Comparison of ENCODE assay signal across 10 cellular contexts in genomic region chr5:84381501-84382362, GRCh38. TPM values are rescaled to one million over a fixed set of nuclear protein-coding genes. Genes with fewer than 3 reads are reported as not detected.
DNase-seq lines count a peak whose midpoint lies in the region; ATAC-seq, FAIRE-seq and TF ChIP-seq lines count a peak whose summit lies in the region.
"Had no signal": no experiment of that assay in that cellular context is flagged by ENCODE, and none has a peak within 500 bp of the region (broad histone marks: within the 10 kb centered on the region; RNA-seq: fewer than 3 reads in every experiment).

No MANE protein-coding gene starts in this region.

- peak; percentile 71 for DNase-seq in Caki2 (ENCODE audit: low read depth)
- DNase-seq in NCI-H748 (lab: John Stamatoyannopoulos, UW; ENCODE audit: unreplicated experiment) = peak; percentile 70
- DNase-seq in endothelial cell of umbilical vein (ENCODE audit: low read depth, low spot score) = peak; percentile 6
- DNase-seq in neural crest cell (ENCODE audit: low read depth, low spot score) = no peak
- DNase-seq in GM03348 (ENCODE audit: low spot score) = no peak
- DNase-seq in activated CD4-positive, alpha-beta T cell treated with anti-CD3 and anti-CD28 coated beads, Interleukin-2, amount 10 ng/mL, durations not matched to agents 7 days and 5 days = no peak
- DNase-seq: NCI-H2107 had no signal

- H3K36me3 Mint-ChIP-seq in neural crest cell (ENCODE audit: low read depth) = no peaks in the 10 kb centered on the region
- no peaks in the 10 kb centered on the region for H3K36me3 Mint-ChIP-seq in activated CD4-positive, alpha-beta T cell treated with anti-CD3 and anti-CD28 coated beads, Interleukin-2, amount 10 ng/mL, durations not matched to agents 7 days and 5 days (ENCODE audit: low read depth)

- H3K79me2 ChIP-seq in endothelial cell of umbilical vein (ENCODE audit: control insufficient read depth, insufficient read depth, low read length) = no peaks in the 10 kb centered on the region

- H3K4me1 Mint-ChIP-seq in neural crest cell = peaks cover 31% of the 10 kb centered on the region
- H3K4me1 Mint-ChIP-seq in activated CD4-positive, alpha-beta T cell treated with anti-CD3 and anti-CD28 coated beads, Interleukin-2, amount 10 ng/mL, durations not matched to agents 7 days and 5 days = peaks cover 12% of the 10 kb centered on the region

- H3K4me3 Mint-ChIP-seq in neural crest cell = peak overlapping the region; percentile 91
- no peak overlapping the region for H3K4me3 Mint-ChIP-seq in activated CD4-positive, alpha-beta T cell treated with anti-CD3 and anti-CD28 coated beads, Interleukin-2, amount 10 ng/mL, durations not matched to agents 7 days and 5 days

- H3K27ac Mint-ChIP-seq in neural crest cell (ENCODE audit: unreplicated experiment) = no peak overlapping the region
- H3K27ac Mint-ChIP-seq in activated CD4-positive, alpha-beta T cell treated with anti-CD3 and anti-CD28 coated beads, Interleukin-2, amount 10 ng/mL, durations not matched to agents 7 days and 5 days = no peak overlapping the region

- H3K4me1 ChIP-seq in endothelial cell of umbilical vein (ENCODE audit: control insufficient read depth, extremely low read depth, insufficient read depth, low read length) = peaks cover 19% of the 10 kb centered on the region

- FAIRE-seq in endothelial cell of umbilical vein (lab: Jason Lieb, UNC) = no peak

- intact Hi-C loops in endothelial cell of umbilical vein (cut with micrococcal nuclease) = loop anchor here (1.0 to 5.0 kb wide), 5 partner anchors 75 to 604 kb away; no protein-coding TSS in a partner anchor

- TSS peak; percentile 20 for BruUV-seq in endothelial cell of umbilical vein (replicated peaks; lab: Mats Ljungman, UMichigan)

- in situ Hi-C loops in Caki2 (cut with HindIII; ENCODE audit: low pct_unique_long_range_greater_than_20kb, low sequenced_read_pairs) = no loop called here

- H3K27me3 ChIP-seq in endothelial cell of umbilical vein (ENCODE audit: control insufficient read depth in 2 of 2, insufficient read depth in 2 of 2, low read length in 2 of 2) = no peaks in the 10 kb centered on the region

- TF ChIP-seq POLR2A in endothelial cell of umbilical vein (IDR thresholded peaks at IDR 0.05; ENCODE audit: low read depth, low read length) = no peak

- H3K9me1 ChIP-seq in endothelial cell of umbilical vein (replicated peaks; ENCODE audit: control insufficient read depth, extremely low read depth, insufficient read depth, low read length) = no peaks in the 10 kb centered on the region

- H2AFZ ChIP-seq in endothelial cell of umbilical vein (ENCODE audit: low read depth, low read length) = peak overlapping the region; percentile 96

- TF ChIP-seq CTCF in endothelial cell of umbilical vein (IDR thresholded peaks at IDR 0.05; ENCODE audit: extremely low read depth in 1 of 2, insufficient read depth in 1 of 2, low read depth in 1 of 2, low read length in 2 of 2) (no peak), neural crest cell (conservative IDR thresholded peaks at IDR 0.05) (no peak)

- H3K36me3 ChIP-seq in endothelial cell of umbilical vein (ENCODE audit: control insufficient read depth in 2 of 2, extremely low read depth in 1 of 2, insufficient read depth in 2 of 2, low read length in 2 of 2) = no peaks in the 10 kb centered on the region

- no peak overlapping the region for H3K9ac ChIP-seq in endothelial cell of umbilical vein (replicated peaks; ENCODE audit: extremely low read depth, insufficient read depth, low read length)

- H3K9me3 Mint-ChIP-seq in neural crest cell = no peaks in the 10 kb centered on the region
- H3K9me3 Mint-ChIP-seq in activated CD4-positive, alpha-beta T cell treated with anti-CD3 and anti-CD28 coated beads, Interleukin-2, amount 10 ng/mL, durations not matched to agents 7 days and 5 days = no peaks in the 10 kb centered on the region

- dilution Hi-C loops in endothelial cell of umbilical vein (cut with MboI; ENCODE audit: extremely low pct_ligation_motif_present, low sequenced_read_pairs) = no loop called here

- H3K27me3 Mint-ChIP-seq in neural crest cell (ENCODE audit: low read depth) = peaks cover 67% of the 10 kb centered on the region
- peaks cover 45% of the 10 kb centered on the region for H3K27me3 Mint-ChIP-seq in activated CD4-positive, alpha-beta T cell treated with anti-CD3 and anti-CD28 coated beads, Interleukin-2, amount 10 ng/mL, durations not matched to agents 7 days and 5 days

- POLR2A ChIA-PET in endothelial cell of umbilical vein (lab: Charles Lee) = interaction anchor here (0.7 kb wide), 1 partner anchor 12 kb away, joined by 3 read pairs; no protein-coding TSS in a partner anchor
- POLR2A ChIA-PET in activated CD4-positive, alpha-beta T cell treated with anti-CD3 and anti-CD28 coated beads, Interleukin-2, amount 10 ng/mL, durations not matched to agents 7 days and 5 days (lab: Charles Lee) = no interaction called here

- ATAC-seq in HG03457 (IDR thresholded peaks at IDR 0.05; ENCODE audit: unreplicated experiment) = no peak
- ATAC-seq in GM18858 (IDR thresholded peaks at IDR 0.05; ENCODE audit: unreplicated experiment) = no peak

- H3K4me3 ChIP-seq in endothelial cell of umbilical vein (replicated peaks in 1 of 3; ENCODE audit: insufficient read depth in 1 of 3, low read depth in 1 of 3, low read length in 3 of 3) = peak overlapping the region; percentile 22 to 65 (median 51)
- H3K4me3 ChIP-seq: body of pancreas had no signal

- H3K9me3 ChIP-seq in endothelial cell of umbilical vein (replicated peaks; ENCODE audit: control insufficient read depth, insufficient read depth, low read length) = no peaks in the 10 kb centered on the region
- H3K9me3 ChIP-seq: body of pancreas had no signal

- peak overlapping the region; percentile 22 for H3K27ac ChIP-seq in endothelial cell of umbilical vein (ENCODE audit: insufficient read depth, low read depth, low read length)
- H3K27ac ChIP-seq: body of pancreas had no signal

- CTCF ChIA-PET in endothelial cell of umbilical vein (lab: Charles Lee) = interaction anchor here (0.7 to 2.5 kb wide), 5 partner anchors 12 to 455 kb away, joined by 3 to 15 read pairs (median 5); no protein-coding TSS in a partner anchor
- CTCF ChIA-PET in activated CD4-positive, alpha-beta T cell treated with anti-CD3 and anti-CD28 coated beads, Interleukin-2, amount 10 ng/mL, durations not matched to agents 7 days and 5 days (lab: Charles Lee) = no interaction called here

- no peaks in the 10 kb centered on the region for H4K20me1 ChIP-seq in endothelial cell of umbilical vein (replicated peaks; ENCODE audit: control insufficient read depth, extremely low read depth, insufficient read depth, low read length)

- peak overlapping the region; percentile 72 for H3K4me2 ChIP-seq in endothelial cell of umbilical vein (ENCODE audit: insufficient read depth, low read length)

TF ChIP-seq in endothelial cell of umbilical vein, 7 proteins besides CTCF, POLR2A, EP300 and RAD21:
- no peak for TF ChIP-seq JUN (IDR thresholded peaks at IDR 0.05; ENCODE audit: borderline replicate concordance, insufficient read depth, insufficient read length, low read depth)
- no peak for TF ChIP-seq GATA2 (IDR thresholded peaks at IDR 0.05; ENCODE audit: insufficient read depth, insufficient read length, low read depth, low read length)
- TF ChIP-seq MYC (IDR thresholded peaks at IDR 0.05; ENCODE audit: low read depth, low read length) = no peak
- no peak for TF ChIP-seq MAX (IDR thresholded peaks at IDR 0.05; ENCODE audit: insufficient read depth, insufficient read length)
- no peak for TF ChIP-seq POLR2AphosphoS5 (IDR thresholded peaks at IDR 0.05; ENCODE audit: insufficient read depth, low read depth, low read length)
- TF ChIP-seq FOS (IDR thresholded peaks at IDR 0.05; ENCODE audit: borderline replicate concordance, insufficient read depth, low read length) = no peak
- TF ChIP-seq EZH2 (IDR thresholded peaks at IDR 0.05; ENCODE audit: borderline replicate concordance, low read depth, low read length, severe bottlenecking) = no peak

RNA-seq across cellular contexts. Expression of gene EDIL3, which starts 2.9 kb away (rescaled TPM):
- 89.1 and 127 TPM in 2 replicates for total RNA-seq in Caki2 (2014; rRNA removed; shearing (Covaris generic); ENCODE audit: low replicate concordance)
- total RNA-seq in endothelial cell of umbilical vein (28.8 and 41.2 TPM in 2 replicates), neural crest cell (0.84 and 1.2 TPM in 2 replicates)
- polyA plus RNA-seq in endothelial cell of umbilical vein = 6.5 and 9.1 TPM in 2 replicates
- 12.0 and 13.4 TPM in 2 replicates for polyA plus RNA-seq in endothelial cell of umbilical vein (2011; cell fraction: cytosol; rRNA removed)
- polyA plus RNA-seq in endothelial cell of umbilical vein (2011; cell fraction: nucleus; rRNA removed) = 8.6 and 13.8 TPM in 2 replicates
- 41.6 TPM in 2 replicates for polyA plus RNA-seq in endothelial cell of umbilical vein (2012)
- polyA minus RNA-seq in endothelial cell of umbilical vein = 20.0 and 21.2 TPM in 2 replicates
- not detected for polyA minus RNA-seq in endothelial cell of umbilical vein (2011; cell fraction: cytosol; rRNA and poly(A)+ RNA removed)
- polyA minus RNA-seq in endothelial cell of umbilical vein (2011; cell fraction: nucleus; rRNA and poly(A)+ RNA removed) = 21.2 and 28.5 TPM in 2 replicates
- not detected for total RNA-seq in activated CD4-positive, alpha-beta T cell treated with anti-CD3 and anti-CD28 coated beads, Interleukin-2, amount 10 ng/mL, durations not matched to agents 7 days and 5 days

Comparison
In these comparisons a context has a peak if more than half of its experiments do, and no peak if none do; other contexts are left out.
1. DNase-seq: peak in Caki2 (single experiment), NCI-H748 (single experiment) and endothelial cell of umbilical vein (single experiment); none in neural crest cell (single experiment), GM03348 (single experiment) and activated CD4-positive, alpha-beta T cell treated with anti-CD3 and anti-CD28 coated beads, Interleukin-2, amount 10 ng/mL, durations not matched to agents 7 days and 5 days (single experiment).
2. RNA of gene EDIL3, which starts 2.9 kb away (total RNA-seq): 89.1 to 127 TPM in Caki2 and 28.8 to 41.2 TPM in endothelial cell of umbilical vein; 0.84 to 1.2 TPM in neural crest cell and not detected in activated CD4-positive, alpha-beta T cell treated with anti-CD3 and anti-CD28 coated beads, Interleukin-2, amount 10 ng/mL, durations not matched to agents 7 days and 5 days; every median in the first group is over 10 times any median in the second.